12 cellular contexts compared by ENCODE assay signal in the genomic region with DNA sequence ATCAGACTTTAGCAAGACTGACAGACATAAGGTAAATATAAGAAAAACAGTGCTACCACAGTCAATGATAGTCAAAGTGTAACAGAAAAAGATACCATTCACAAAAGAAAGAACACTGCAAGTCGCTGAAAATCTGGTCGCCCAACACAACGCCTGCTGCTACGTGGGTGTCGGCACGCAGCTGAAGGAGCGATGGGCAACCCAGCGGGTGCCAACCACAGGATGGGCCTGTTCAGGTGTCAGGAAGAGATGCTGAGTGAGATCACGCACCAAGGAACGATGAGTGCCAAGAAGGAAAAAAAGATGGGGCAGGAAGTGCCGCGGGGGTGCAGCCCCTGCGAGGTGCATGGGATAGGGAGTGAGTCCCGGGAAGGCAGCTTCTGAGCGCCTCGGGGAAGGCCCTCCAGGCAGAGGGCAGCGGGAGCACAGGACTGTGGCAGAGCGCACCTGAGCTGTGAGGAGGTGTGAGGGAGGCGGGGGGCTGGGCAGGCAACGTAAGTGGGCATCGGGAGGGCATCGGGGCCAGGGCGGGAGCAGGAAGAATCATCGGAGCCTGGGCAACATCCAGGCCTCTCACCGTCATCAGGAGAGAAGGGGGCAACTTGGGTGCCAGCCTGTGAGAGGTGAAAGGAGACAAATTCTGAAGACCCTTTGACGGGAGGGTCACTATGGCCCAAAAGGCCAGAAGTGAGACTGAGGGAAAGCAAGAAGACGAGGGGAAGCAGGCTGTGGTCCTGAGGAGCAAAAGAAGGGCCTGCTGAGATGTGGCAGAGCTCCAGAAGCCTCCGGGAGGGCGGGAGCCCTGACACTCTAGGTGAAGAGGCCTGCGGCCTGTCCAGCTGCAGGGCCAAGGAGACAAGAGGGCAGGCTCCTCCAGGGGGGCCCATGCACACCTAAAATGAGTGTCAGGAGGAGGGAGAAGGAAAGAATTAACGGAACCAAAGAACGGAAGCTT.
"Had no signal": no experiment of that assay in that cellular context is flagged by ENCODE, and none has a peak within 500 bp of the region (broad histone marks: within the 10 kb centered on the region; RNA-seq: fewer than 3 reads in every experiment).

No MANE protein-coding gene starts in this region.

- H3K4me1 ChIP-seq: adrenal gland, tibial artery, vagina had no signal

- H3K27me3 ChIP-seq: adrenal gland, tibial artery, vagina had no signal

- ATAC-seq: naive thymus-derived CD8-positive, alpha-beta T cell had no signal

- DNase-seq: activated CD4-positive, alpha-beta T cell treated with anti-CD3 and anti-CD28 coated beads for 48 hours; activated gamma-delta T cell; adrenal gland; hippocampal formation; naive thymus-derived CD8-positive, alpha-beta T cell; stimulated activated CD4-positive, alpha-beta T cell treated with anti-CD3 and anti-CD28 coated beads, Interleukin-4, amount 100 ng/mL, for 24 hours; T1000 had no signal

- H3K36me3 ChIP-seq: adrenal gland, vagina had no signal

- H3K4me3 Mint-ChIP-seq: naive thymus-derived CD8-positive, alpha-beta T cell had no signal

- H3K27me3 Mint-ChIP-seq: naive thymus-derived CD8-positive, alpha-beta T cell had no signal

- H3K4me3 ChIP-seq: adrenal gland, coronary artery, lung, tibial artery, vagina had no signal

- H3K9me3 ChIP-seq: adrenal gland, tibial artery, vagina had no signal

- H3K27ac ChIP-seq: adrenal gland, coronary artery, tibial artery, vagina, VCaP had no signal
